ENCODE assay signal across 41 cellular contexts in genomic region chr6:85143686-85144085, GRCh38.
"Had no signal": no experiment of that assay in that cellular context is flagged by ENCODE, and none has a peak within 500 bp of the region (broad histone marks: within the 10 kb centered on the region; RNA-seq: fewer than 3 reads in every experiment).

No MANE protein-coding gene starts in this region.

- H3K27me3 ChIP-seq: ascending aorta, body of pancreas, breast epithelium, MG63, Peyer's patch, SJSA1 had no signal

- DNase-seq: activated B cell treated with CpG ODN at 0.5 μM for 24 hours; activated CD4-positive, alpha-beta memory T cell treated with anti-CD3 and anti-CD28 coated beads, Interleukin-2, amount 10 ng/mL, durations not matched to agents 7 days and 5 days; activated CD4-positive, alpha-beta T cell treated with anti-CD3 and anti-CD28 coated beads for 4 hours; activated CD4-positive, CD25-positive, alpha-beta regulatory T cell treated with anti-CD3 and anti-CD28 coated beads, Interleukin-2, amount 50 U/mL, for 72 hours; activated CD8-positive, alpha-beta memory T cell treated with anti-CD3 and anti-CD28 coated beads for 24 hours; activated CD8-positive, alpha-beta memory T cell treated with anti-CD3 and anti-CD28 coated beads, Interleukin-2, amount 10 ng/mL, durations not matched to agents 7 days and 5 days; activated CD8-positive, alpha-beta memory T cell treated with anti-CD3 and anti-CD28 coated beads, Interleukin-2, amount 50 U/mL, for 48 hours; activated effector memory CD4-positive, alpha-beta T cell treated with anti-CD3 and anti-CD28 coated beads, Interleukin-2, amount 50 U/mL, for 16 hours; activated naive CD4-positive, alpha-beta T cell; activated naive CD4-positive, alpha-beta T cell treated with anti-CD3 and anti-CD28 coated beads, Interleukin-2, amount 50 U/mL, for 16 hours; activated naive CD8-positive, alpha-beta T cell treated with anti-CD3 and anti-CD28 coated beads for 36 hours; activated T-cell treated with anti-CD3 and anti-CD28 coated beads, Interleukin-2, amount 50 U/mL, for 72 hours; amniotic stem cell; body of pancreas; cerebellar nuclear complex; Kasumi-1; MG63; NCI-H1048; NCI-H1105 treated with DMSO at 0.1 percent for 48 hours; NCI-H1436; NCI-H187; NCI-H2029 treated with DMSO at 0.1 percent for 48 hours; NCI-H2107; NCI-H2171; NCI-H510A; NCI-H526; NCI-H748 treated with DMSO at 0.1 percent for 48 hours; NK-92 treated with Interleukin-12 subunit alpha and Interleukin-12 subunit beta, amount 100 ng/mL, for 24 hours; PC-3; Peyer's patch; RPMI8226; SHP77 treated with DMSO at 0.1 percent for 48 hours; SK-N-SH; T-helper 1 cell; T-helper 2 cell; T-helper 9 cell had no signal

- H3K4me1 ChIP-seq: ascending aorta, body of pancreas, breast epithelium, Peyer's patch, SJSA1 had no signal

- H3K36me3 ChIP-seq: ascending aorta, breast epithelium, MG63, Peyer's patch, SJSA1 had no signal

- H3K4me3 ChIP-seq: ascending aorta, body of pancreas, breast epithelium, MG63, Peyer's patch, SJSA1 had no signal

- H3K9me3 ChIP-seq: body of pancreas, SJSA1, SK-N-SH had no signal

- H3K27ac ChIP-seq: ascending aorta, body of pancreas, breast epithelium, Peyer's patch, SJSA1, VCaP had no signal

- ATAC-seq: activated CD8-positive, alpha-beta memory T cell treated with anti-CD3 and anti-CD28 coated beads, Interleukin-2, amount 10 ng/mL, durations not matched to agents 7 days and 5 days; activated T-cell treated with anti-CD3 and anti-CD28 coated beads, Interleukin-2, amount 50 U/mL, for 72 hours; activated T-helper 17 cell treated with anti-CD3 and anti-CD28 coated beads, Interleukin-2, amount 50 U/mL, for 72 hours; body of pancreas; PC-3 had no signal

- H3K9ac ChIP-seq: SK-N-SH had no signal

- H3K4me2 ChIP-seq: SK-N-SH had no signal
